In the genomic region with DNA sequence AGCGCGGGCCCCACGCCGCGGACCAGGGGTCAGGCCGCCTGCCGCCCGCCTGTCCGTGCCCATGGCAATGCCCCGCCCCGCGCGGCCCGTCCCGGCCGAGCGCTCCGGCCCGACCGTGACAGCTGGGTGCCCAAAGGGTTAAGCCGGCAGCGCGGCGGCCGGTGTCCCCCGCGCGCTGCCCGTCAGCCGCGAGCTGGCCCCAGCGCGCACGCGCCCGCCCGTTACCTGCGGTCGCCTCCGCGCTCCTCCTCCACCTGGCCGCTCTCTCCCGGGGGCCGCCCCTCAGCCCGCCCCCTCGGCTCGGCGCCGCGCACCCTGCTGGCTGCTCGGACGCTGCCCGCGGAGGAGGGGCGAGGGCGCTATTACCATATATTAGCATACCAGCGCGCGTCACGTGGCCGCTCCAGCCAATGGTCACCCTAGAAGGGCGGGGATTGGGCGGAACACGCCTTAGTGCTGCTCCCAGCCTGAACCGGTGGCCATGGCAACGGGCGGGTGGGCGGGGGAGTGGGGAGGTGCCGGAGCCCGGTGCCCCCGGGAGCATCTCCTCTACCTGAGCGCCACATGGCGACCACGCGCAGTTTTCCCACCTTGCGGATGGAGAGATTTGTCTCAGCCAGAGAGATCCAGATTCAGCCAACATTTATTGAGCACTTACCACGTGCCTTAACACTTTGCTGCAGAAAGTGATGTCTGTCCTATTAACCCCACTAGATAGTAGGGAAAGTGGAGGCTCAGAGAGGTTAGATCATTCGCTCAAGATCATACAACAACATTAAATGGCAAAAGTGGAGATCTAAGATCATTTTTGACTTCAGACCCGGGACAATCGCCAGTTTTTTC, we compare ENCODE assay signal across 1 cellular context.
TF ChIP-seq lines count a peak whose summit lies in the region.

A gene with protein sequence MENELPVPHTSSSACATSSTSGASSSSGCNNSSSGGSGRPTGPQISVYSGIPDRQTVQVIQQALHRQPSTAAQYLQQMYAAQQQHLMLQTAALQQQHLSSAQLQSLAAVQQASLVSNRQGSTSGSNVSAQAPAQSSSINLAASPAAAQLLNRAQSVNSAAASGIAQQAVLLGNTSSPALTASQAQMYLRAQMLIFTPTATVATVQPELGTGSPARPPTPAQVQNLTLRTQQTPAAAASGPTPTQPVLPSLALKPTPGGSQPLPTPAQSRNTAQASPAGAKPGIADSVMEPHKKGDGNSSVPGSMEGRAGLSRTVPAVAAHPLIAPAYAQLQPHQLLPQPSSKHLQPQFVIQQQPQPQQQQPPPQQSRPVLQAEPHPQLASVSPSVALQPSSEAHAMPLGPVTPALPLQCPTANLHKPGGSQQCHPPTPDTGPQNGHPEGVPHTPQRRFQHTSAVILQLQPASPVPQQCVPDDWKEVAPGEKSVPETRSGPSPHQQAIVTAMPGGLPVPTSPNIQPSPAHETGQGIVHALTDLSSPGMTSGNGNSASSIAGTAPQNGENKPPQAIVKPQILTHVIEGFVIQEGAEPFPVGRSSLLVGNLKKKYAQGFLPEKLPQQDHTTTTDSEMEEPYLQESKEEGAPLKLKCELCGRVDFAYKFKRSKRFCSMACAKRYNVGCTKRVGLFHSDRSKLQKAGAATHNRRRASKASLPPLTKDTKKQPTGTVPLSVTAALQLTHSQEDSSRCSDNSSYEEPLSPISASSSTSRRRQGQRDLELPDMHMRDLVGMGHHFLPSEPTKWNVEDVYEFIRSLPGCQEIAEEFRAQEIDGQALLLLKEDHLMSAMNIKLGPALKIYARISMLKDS (minus strand): TSS at position 345 of the 843 bp plus-strand sequence. CDS start 55,556 bp downstream, outside the sequence.

TF ChIP-seq in HEK293, 187 proteins besides CTCF, POLR2A, EP300 and RAD21 (continued from another document):
- TF ChIP-seq BCL6B (tag by site-specific recombination; IDR thresholded peaks at IDR 0.05) (no peak), SP3 (tag by site-specific recombination; IDR thresholded peaks at IDR 0.05) (peak; percentile 30; the same call in 1 of the 2 replicates), ZSCAN5A (tag by site-specific recombination; IDR thresholded peaks at IDR 0.05) (no peak), ZNF747 (tag by site-specific recombination; IDR thresholded peaks at IDR 0.05) (no peak), ZNF48 (tag by site-specific recombination; IDR thresholded peaks at IDR 0.05) (no peak), ZNF501 (tag by site-specific recombination; IDR thresholded peaks at IDR 0.05) (no peak), ZNF274 (IDR thresholded peaks at IDR 0.05; ENCODE audit: low read length) (no peak), ZNF274 (tag by site-specific recombination; IDR thresholded peaks at IDR 0.05; ENCODE audit: borderline replicate concordance) (no peak), KLF9 (tag by site-specific recombination; IDR thresholded peaks at IDR 0.05; ENCODE audit: low read depth) (0 out of 2 replicates have a peak, but pooled peaks have one; percentile 20), ZNF266 (tag by site-specific recombination; IDR thresholded peaks at IDR 0.05; ENCODE audit: low read depth) (no peak), ZNF416 (tag by site-specific recombination; IDR thresholded peaks at IDR 0.05) (no peak), GLIS1 (tag by site-specific recombination; IDR thresholded peaks at IDR 0.05) (no peak), ZNF37A (tag by site-specific recombination; IDR thresholded peaks at IDR 0.05) (no peak), ZNF223 (tag by site-specific recombination; IDR thresholded peaks at IDR 0.05) (no peak), ZBTB1 (tag by site-specific recombination; IDR thresholded peaks at IDR 0.05) (no peak), ZSCAN16 (tag by site-specific recombination; IDR thresholded peaks at IDR 0.05) (no peak), ZNF521 (tag by site-specific recombination; IDR thresholded peaks at IDR 0.05) (no peak), PRDM1 (tag by site-specific recombination; IDR thresholded peaks at IDR 0.05) (peak; percentile 65), ZBTB7A (tag by site-specific recombination; IDR thresholded peaks at IDR 0.05; ENCODE audit: low read depth) (no peak), ZSCAN30 (tag by site-specific recombination; IDR thresholded peaks at IDR 0.05) (no peak), ZNF366 (tag by site-specific recombination; conservative IDR thresholded peaks at IDR 0.05) (0 out of 2 replicates have a peak, but pooled peaks have one; percentile 41), PBX3 (CRISPR knock-in tag; IDR thresholded peaks at IDR 0.05) (no peak), REPIN1 (tag by site-specific recombination; IDR thresholded peaks at IDR 0.05; ENCODE audit: low read depth) (no peak), OVOL3 (tag by site-specific recombination; IDR thresholded peaks at IDR 0.05) (no peak), WT1 (tag by site-specific recombination; IDR thresholded peaks at IDR 0.05) (peak; percentile 11; the same call in 1 of the 2 replicates)
- TF ChIP-seq, protein P1, sequence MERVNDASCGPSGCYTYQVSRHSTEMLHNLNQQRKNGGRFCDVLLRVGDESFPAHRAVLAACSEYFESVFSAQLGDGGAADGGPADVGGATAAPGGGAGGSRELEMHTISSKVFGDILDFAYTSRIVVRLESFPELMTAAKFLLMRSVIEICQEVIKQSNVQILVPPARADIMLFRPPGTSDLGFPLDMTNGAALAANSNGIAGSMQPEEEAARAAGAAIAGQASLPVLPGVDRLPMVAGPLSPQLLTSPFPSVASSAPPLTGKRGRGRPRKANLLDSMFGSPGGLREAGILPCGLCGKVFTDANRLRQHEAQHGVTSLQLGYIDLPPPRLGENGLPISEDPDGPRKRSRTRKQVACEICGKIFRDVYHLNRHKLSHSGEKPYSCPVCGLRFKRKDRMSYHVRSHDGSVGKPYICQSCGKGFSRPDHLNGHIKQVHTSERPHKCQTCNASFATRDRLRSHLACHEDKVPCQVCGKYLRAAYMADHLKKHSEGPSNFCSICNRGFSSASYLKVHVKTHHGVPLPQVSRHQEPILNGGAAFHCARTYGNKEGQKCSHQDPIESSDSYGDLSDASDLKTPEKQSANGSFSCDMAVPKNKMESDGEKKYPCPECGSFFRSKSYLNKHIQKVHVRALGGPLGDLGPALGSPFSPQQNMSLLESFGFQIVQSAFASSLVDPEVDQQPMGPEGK (tag by site-specific recombination; IDR thresholded peaks at IDR 0.05), result peak; percentile 41; the same call in 1 of the 2 replicates
- TF ChIP-seq, protein P2, sequence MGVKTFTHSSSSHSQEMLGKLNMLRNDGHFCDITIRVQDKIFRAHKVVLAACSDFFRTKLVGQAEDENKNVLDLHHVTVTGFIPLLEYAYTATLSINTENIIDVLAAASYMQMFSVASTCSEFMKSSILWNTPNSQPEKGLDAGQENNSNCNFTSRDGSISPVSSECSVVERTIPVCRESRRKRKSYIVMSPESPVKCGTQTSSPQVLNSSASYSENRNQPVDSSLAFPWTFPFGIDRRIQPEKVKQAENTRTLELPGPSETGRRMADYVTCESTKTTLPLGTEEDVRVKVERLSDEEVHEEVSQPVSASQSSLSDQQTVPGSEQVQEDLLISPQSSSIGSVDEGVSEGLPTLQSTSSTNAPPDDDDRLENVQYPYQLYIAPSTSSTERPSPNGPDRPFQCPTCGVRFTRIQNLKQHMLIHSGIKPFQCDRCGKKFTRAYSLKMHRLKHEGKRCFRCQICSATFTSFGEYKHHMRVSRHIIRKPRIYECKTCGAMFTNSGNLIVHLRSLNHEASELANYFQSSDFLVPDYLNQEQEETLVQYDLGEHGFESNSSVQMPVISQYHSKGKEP (tag by site-specific recombination; IDR thresholded peaks at IDR 0.05), result no peak
